ENCODE assay signal across 1 cellular context in the genomic region with DNA sequence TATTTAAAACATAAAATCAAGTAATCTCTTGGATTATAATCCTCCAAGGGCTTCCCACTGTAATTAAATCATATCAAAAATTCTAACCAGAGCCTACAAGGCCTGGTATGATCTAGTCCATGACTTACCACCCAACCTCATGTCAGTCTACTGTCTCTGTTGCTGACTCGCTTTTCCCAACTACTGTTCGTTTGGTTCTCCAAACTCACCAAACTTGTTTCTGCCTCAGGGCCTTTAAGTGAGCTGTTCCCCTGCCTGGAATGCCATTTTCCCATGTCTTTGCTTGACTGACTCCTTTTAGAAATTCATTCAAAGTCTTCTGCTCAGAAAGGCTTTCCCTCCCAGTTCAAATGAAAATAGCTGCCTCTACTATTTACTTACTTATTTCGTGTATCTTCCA.
TF ChIP-seq lines count a peak whose summit lies in the region.

No MANE protein-coding gene starts in this region.

TF ChIP-seq in GM23338, 12 proteins besides CTCF, POLR2A, EP300 and RAD21 (continued from another document):
- TF ChIP-seq STAT1 (IDR thresholded peaks at IDR 0.05; ENCODE audit: unreplicated experiment) = no peak
- TF ChIP-seq, protein P1, sequence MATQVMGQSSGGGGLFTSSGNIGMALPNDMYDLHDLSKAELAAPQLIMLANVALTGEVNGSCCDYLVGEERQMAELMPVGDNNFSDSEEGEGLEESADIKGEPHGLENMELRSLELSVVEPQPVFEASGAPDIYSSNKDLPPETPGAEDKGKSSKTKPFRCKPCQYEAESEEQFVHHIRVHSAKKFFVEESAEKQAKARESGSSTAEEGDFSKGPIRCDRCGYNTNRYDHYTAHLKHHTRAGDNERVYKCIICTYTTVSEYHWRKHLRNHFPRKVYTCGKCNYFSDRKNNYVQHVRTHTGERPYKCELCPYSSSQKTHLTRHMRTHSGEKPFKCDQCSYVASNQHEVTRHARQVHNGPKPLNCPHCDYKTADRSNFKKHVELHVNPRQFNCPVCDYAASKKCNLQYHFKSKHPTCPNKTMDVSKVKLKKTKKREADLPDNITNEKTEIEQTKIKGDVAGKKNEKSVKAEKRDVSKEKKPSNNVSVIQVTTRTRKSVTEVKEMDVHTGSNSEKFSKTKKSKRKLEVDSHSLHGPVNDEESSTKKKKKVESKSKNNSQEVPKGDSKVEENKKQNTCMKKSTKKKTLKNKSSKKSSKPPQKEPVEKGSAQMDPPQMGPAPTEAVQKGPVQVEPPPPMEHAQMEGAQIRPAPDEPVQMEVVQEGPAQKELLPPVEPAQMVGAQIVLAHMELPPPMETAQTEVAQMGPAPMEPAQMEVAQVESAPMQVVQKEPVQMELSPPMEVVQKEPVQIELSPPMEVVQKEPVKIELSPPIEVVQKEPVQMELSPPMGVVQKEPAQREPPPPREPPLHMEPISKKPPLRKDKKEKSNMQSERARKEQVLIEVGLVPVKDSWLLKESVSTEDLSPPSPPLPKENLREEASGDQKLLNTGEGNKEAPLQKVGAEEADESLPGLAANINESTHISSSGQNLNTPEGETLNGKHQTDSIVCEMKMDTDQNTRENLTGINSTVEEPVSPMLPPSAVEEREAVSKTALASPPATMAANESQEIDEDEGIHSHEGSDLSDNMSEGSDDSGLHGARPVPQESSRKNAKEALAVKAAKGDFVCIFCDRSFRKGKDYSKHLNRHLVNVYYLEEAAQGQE (IDR thresholded peaks at IDR 0.05; ENCODE audit: unreplicated experiment) = no peak
- no peak for TF ChIP-seq CREB1 (CRISPR knock-in tag; IDR thresholded peaks at IDR 0.05; ENCODE audit: low read depth)
- TF ChIP-seq, protein P2, sequence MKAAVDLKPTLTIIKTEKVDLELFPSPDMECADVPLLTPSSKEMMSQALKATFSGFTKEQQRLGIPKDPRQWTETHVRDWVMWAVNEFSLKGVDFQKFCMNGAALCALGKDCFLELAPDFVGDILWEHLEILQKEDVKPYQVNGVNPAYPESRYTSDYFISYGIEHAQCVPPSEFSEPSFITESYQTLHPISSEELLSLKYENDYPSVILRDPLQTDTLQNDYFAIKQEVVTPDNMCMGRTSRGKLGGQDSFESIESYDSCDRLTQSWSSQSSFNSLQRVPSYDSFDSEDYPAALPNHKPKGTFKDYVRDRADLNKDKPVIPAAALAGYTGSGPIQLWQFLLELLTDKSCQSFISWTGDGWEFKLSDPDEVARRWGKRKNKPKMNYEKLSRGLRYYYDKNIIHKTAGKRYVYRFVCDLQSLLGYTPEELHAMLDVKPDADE (IDR thresholded peaks at IDR 0.05) = no peak
- TF ChIP-seq EZH2 (IDR thresholded peaks at IDR 0.05; ENCODE audit: low read depth, unreplicated experiment) = no peak
- TF ChIP-seq ZNF114 (CRISPR knock-in tag; IDR thresholded peaks at IDR 0.05) = no peak
- TF ChIP-seq EZH2phosphoT487 (IDR thresholded peaks at IDR 0.05; ENCODE audit: unreplicated experiment) = no peak
- TF ChIP-seq ZNF331 (CRISPR knock-in tag; IDR thresholded peaks at IDR 0.05; ENCODE audit: low read depth) = no peak
- TF ChIP-seq NANOG (IDR thresholded peaks at IDR 0.05; ENCODE audit: borderline replicate concordance) = no peak
